Comparison of ENCODE assay signal across 1 cellular context in the genomic region with DNA sequence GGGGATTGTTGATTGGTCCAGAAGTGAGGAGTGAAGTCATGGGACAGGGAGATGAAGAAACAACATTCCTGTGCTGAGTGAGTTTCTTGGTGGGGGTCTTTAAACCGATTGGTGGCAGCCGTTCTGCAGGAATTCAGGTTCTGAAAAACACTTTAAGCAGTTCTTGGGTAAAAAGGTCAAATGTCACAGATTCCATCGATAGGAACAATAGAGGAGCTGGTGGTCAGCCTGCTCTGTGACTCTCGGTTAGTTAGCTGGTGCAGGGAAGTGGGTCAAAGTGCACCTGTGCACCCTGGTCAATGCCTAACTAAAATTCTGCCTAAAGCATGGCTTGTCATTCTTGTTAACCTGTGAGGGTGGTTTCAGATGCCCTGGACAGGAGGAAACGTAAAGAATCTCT.
TF ChIP-seq lines count a peak whose summit lies in the region.

No MANE protein-coding gene starts in this region.

TF ChIP-seq in GM23338, 12 proteins besides CTCF, POLR2A, EP300 and RAD21 (continued from another document):
- TF ChIP-seq, protein P1, sequence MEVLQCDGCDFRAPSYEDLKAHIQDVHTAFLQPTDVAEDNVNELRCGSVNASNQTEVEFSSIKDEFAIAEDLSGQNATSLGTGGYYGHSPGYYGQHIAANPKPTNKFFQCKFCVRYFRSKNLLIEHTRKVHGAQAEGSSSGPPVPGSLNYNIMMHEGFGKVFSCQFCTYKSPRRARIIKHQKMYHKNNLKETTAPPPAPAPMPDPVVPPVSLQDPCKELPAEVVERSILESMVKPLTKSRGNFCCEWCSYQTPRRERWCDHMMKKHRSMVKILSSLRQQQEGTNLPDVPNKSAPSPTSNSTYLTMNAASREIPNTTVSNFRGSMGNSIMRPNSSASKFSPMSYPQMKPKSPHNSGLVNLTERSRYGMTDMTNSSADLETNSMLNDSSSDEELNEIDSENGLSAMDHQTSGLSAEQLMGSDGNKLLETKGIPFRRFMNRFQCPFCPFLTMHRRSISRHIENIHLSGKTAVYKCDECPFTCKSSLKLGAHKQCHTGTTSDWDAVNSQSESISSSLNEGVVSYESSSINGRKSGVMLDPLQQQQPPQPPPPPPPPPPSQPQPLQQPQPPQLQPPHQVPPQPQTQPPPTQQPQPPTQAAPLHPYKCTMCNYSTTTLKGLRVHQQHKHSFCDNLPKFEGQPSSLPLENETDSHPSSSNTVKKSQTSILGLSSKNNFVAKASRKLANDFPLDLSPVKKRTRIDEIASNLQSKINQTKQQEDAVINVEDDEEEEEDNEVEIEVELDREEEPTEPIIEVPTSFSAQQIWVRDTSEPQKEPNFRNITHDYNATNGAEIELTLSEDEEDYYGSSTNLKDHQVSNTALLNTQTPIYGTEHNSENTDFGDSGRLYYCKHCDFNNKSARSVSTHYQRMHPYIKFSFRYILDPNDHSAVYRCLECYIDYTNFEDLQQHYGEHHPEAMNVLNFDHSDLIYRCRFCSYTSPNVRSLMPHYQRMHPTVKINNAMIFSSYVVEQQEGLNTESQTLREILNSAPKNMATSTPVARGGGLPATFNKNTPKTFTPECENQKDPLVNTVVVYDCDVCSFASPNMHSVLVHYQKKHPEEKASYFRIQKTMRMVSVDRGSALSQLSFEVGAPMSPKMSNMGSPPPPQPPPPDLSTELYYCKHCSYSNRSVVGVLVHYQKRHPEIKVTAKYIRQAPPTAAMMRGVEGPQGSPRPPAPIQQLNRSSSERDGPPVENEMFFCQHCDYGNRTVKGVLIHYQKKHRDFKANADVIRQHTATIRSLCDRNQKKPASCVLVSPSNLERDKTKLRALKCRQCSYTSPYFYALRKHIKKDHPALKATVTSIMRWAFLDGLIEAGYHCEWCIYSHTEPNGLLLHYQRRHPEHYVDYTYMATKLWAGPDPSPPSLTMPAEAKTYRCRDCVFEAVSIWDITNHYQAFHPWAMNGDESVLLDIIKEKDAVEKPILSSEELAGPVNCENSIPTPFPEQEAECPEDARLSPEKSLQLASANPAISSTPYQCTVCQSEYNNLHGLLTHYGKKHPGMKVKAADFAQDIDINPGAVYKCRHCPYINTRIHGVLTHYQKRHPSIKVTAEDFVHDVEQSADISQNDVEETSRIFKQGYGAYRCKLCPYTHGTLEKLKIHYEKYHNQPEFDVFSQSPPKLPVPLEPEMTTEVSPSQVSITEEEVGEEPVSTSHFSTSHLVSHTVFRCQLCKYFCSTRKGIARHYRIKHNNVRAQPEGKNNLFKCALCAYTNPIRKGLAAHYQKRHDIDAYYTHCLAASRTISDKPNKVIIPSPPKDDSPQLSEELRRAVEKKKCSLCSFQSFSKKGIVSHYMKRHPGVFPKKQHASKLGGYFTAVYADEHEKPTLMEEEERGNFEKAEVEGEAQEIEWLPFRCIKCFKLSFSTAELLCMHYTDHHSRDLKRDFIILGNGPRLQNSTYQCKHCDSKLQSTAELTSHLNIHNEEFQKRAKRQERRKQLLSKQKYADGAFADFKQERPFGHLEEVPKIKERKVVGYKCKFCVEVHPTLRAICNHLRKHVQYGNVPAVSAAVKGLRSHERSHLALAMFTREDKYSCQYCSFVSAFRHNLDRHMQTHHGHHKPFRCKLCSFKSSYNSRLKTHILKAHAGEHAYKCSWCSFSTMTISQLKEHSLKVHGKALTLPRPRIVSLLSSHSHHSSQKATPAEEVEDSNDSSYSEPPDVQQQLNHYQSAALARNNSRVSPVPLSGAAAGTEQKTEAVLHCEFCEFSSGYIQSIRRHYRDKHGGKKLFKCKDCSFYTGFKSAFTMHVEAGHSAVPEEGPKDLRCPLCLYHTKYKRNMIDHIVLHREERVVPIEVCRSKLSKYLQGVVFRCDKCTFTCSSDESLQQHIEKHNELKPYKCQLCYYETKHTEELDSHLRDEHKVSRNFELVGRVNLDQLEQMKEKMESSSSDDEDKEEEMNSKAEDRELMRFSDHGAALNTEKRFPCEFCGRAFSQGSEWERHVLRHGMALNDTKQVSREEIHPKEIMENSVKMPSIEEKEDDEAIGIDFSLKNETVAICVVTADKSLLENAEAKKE (CRISPR knock-in tag; IDR thresholded peaks at IDR 0.05) = no peak
- TF ChIP-seq EZH2phosphoT487 (IDR thresholded peaks at IDR 0.05; ENCODE audit: unreplicated experiment) (no peak), POLR2AphosphoS5 (IDR thresholded peaks at IDR 0.05; ENCODE audit: low read depth) (no peak), CREB1 (CRISPR knock-in tag; IDR thresholded peaks at IDR 0.05; ENCODE audit: low read depth) (no peak), JUNB (IDR thresholded peaks at IDR 0.05; ENCODE audit: unreplicated experiment) (no peak), ZNF114 (CRISPR knock-in tag; IDR thresholded peaks at IDR 0.05) (no peak), STAT1 (IDR thresholded peaks at IDR 0.05; ENCODE audit: unreplicated experiment) (no peak), ZNF331 (CRISPR knock-in tag; IDR thresholded peaks at IDR 0.05; ENCODE audit: low read depth) (no peak), EZH2 (IDR thresholded peaks at IDR 0.05; ENCODE audit: low read depth, unreplicated experiment) (no peak)
- TF ChIP-seq, protein P2, sequence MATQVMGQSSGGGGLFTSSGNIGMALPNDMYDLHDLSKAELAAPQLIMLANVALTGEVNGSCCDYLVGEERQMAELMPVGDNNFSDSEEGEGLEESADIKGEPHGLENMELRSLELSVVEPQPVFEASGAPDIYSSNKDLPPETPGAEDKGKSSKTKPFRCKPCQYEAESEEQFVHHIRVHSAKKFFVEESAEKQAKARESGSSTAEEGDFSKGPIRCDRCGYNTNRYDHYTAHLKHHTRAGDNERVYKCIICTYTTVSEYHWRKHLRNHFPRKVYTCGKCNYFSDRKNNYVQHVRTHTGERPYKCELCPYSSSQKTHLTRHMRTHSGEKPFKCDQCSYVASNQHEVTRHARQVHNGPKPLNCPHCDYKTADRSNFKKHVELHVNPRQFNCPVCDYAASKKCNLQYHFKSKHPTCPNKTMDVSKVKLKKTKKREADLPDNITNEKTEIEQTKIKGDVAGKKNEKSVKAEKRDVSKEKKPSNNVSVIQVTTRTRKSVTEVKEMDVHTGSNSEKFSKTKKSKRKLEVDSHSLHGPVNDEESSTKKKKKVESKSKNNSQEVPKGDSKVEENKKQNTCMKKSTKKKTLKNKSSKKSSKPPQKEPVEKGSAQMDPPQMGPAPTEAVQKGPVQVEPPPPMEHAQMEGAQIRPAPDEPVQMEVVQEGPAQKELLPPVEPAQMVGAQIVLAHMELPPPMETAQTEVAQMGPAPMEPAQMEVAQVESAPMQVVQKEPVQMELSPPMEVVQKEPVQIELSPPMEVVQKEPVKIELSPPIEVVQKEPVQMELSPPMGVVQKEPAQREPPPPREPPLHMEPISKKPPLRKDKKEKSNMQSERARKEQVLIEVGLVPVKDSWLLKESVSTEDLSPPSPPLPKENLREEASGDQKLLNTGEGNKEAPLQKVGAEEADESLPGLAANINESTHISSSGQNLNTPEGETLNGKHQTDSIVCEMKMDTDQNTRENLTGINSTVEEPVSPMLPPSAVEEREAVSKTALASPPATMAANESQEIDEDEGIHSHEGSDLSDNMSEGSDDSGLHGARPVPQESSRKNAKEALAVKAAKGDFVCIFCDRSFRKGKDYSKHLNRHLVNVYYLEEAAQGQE (IDR thresholded peaks at IDR 0.05; ENCODE audit: unreplicated experiment) = no peak
